ENCODE assay signal across 9 cellular contexts in the genomic region with DNA sequence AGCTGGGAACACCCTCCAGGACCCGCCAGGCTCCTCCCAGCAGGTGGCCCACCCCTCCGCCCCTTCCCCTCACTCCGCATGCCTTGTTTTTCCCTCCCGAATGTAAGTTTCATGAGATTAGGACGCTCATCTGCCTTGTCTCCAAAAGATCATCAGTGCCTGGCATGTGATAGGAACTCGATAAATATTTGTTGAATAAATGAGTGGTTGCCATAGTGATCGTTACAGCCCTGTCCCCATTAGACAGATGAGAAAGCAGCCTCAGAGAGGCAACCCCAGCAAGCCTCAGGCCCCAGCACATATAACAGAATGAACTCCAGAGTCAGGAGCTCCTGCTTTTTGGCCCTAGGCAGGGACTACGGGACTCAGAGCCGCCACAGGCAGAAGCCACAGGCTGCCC. TPM values are rescaled to one million over a fixed set of nuclear protein-coding genes. Genes with fewer than 3 reads are reported as not detected.
DNase-seq lines count a peak whose midpoint lies in the region; ATAC-seq and TF ChIP-seq lines count a peak whose summit lies in the region.
"Had no signal": no experiment of that assay in that cellular context is flagged by ENCODE, and none has a peak within 500 bp of the region (broad histone marks: within the 10 kb centered on the region; RNA-seq: fewer than 3 reads in every experiment).

No MANE protein-coding gene starts in this region.

- peaks cover 0 to 13% (median 9%) of the 10 kb centered on the region in 11 experiments; a peak in 7 of 22 replicates for H3K27me3 ChIP-seq in BLaER1 treated with 17β-estradiol and CSF1 and Interleukin-3, amounts not matched to agents 10 nM and 100 nM
- peaks cover 4% of the 10 kb centered on the region; the same call in 1 of the 2 replicates for H3K27me3 ChIP-seq in HUES64 (ENCODE audit: insufficient read depth, low read length)
- H3K27me3 ChIP-seq in colonic mucosa, result no peaks in the 10 kb centered on the region
- H3K27me3 ChIP-seq in neutrophil, result peaks cover 5% of the 10 kb centered on the region

- intact Hi-C loops in colonic mucosa (cut with DNase I), result no loop called here

- DNase-seq in colonic mucosa (no peak), KG1 (lab: John Stamatoyannopoulos, UW) (no peak), NAMALWA (ENCODE audit: low spot score) (no peak)
- no peak for DNase-seq in activated CD8-positive, alpha-beta memory T cell treated with anti-CD3 and anti-CD28 coated beads, Interleukin-2, amount 50 U/mL, for 48 hours

- peaks cover 0 to 22% (median 6%) of the 10 kb centered on the region in 11 experiments; a peak in 10 of 22 replicates for H3K36me3 ChIP-seq in BLaER1 treated with 17β-estradiol and CSF1 and Interleukin-3, amounts not matched to agents 10 nM and 100 nM
- peaks cover 14% of the 10 kb centered on the region; the same call in 1 of the 2 replicates for H3K36me3 ChIP-seq in HUES64 (ENCODE audit: insufficient read depth, low read length)
- no peaks in the 10 kb centered on the region for H3K36me3 ChIP-seq in colonic mucosa
- peaks cover 26% of the 10 kb centered on the region for H3K36me3 ChIP-seq in neutrophil

- no peak for TF ChIP-seq CTCF in colonic mucosa (IDR thresholded peaks at IDR 0.05)
- no peak for TF ChIP-seq CTCF in neutrophil (IDR thresholded peaks at IDR 0.05)

- H3K9me3 ChIP-seq in BLaER1 treated with 17β-estradiol and CSF1 and Interleukin-3, amounts not matched to agents 10 nM and 100 nM (replicated peaks in 1 of 11), result no peaks in the 10 kb centered on the region
- H3K9me3 ChIP-seq in HUES64 (ENCODE audit: insufficient read depth, low read depth, low read length), result no peaks in the 10 kb centered on the region
- H3K9me3 ChIP-seq in colonic mucosa, result no peaks in the 10 kb centered on the region
- no peaks in the 10 kb centered on the region for H3K9me3 ChIP-seq in neutrophil

- peak overlapping the region in 3 of 10 experiments; percentile 30 to 62 (median 54); a peak in 6 of 20 replicates for H3K4me3 ChIP-seq in BLaER1 treated with 17β-estradiol and CSF1 and Interleukin-3, amounts not matched to agents 10 nM and 100 nM
- no peak overlapping the region for H3K4me3 ChIP-seq in HUES64 (ENCODE audit: low read length)
- no peak overlapping the region for H3K4me3 ChIP-seq in colonic mucosa
- H3K4me3 ChIP-seq in neutrophil (ENCODE audit: low read depth in 1 of 2, low read length in 1 of 2), result peak overlapping the region; percentile 49 to 64

- peak overlapping the region in 10 of 11 experiments; percentile 39 to 75 (median 62); a peak in 19 of 22 replicates for H3K9ac ChIP-seq in BLaER1 treated with 17β-estradiol and CSF1 and Interleukin-3, amounts not matched to agents 10 nM and 100 nM
- H3K9ac ChIP-seq in HUES64 (ENCODE audit: low read depth, low read length) (no peak overlapping the region), colonic mucosa (ENCODE audit: low read depth in 2 of 2, low read length in 2 of 2) (peak overlapping the region; percentile 51 to 60)

- H3K27ac ChIP-seq in BLaER1 treated with 17β-estradiol and CSF1 and Interleukin-3, amounts not matched to agents 10 nM and 100 nM, result peak overlapping the region in 10 of 11 experiments; percentile 57 to 90 (median 79); a peak in 19 of 22 replicates
- H3K27ac ChIP-seq in HUES64 (ENCODE audit: low read depth, low read length) (0 out of 2 replicates have a peak overlapping the region, but pooled peaks have one; percentile 15), colonic mucosa (peak overlapping the region; percentile 72), neutrophil (peak overlapping the region; percentile 95)

- no peak for ATAC-seq in HG02798 (IDR thresholded peaks at IDR 0.05; ENCODE audit: poor library complexity, unreplicated experiment)
- ATAC-seq: SK-N-SH treated with all-trans-retinoic acid at 6 μM for 48 hours had no signal

- H4K20me1 ChIP-seq in BLaER1 treated with 17β-estradiol and CSF1 and Interleukin-3, amounts not matched to agents 10 nM and 100 nM, result peaks cover 0 to 27% (median 9%) of the 10 kb centered on the region in 11 experiments; a peak in 12 of 22 replicates

- peak overlapping the region; percentile 91 to 100 (median 99) for H3K4me2 ChIP-seq in BLaER1 treated with 17β-estradiol and CSF1 and Interleukin-3, amounts not matched to agents 10 nM and 100 nM

- H3K4me1 ChIP-seq in BLaER1 treated with 17β-estradiol and CSF1 and Interleukin-3, amounts not matched to agents 10 nM and 100 nM, result peaks cover 68 to 90% (median 78%) of the 10 kb centered on the region in 10 experiments
- H3K4me1 ChIP-seq in HUES64 (ENCODE audit: insufficient read depth, low read length), result peaks cover 25% of the 10 kb centered on the region
- H3K4me1 ChIP-seq in colonic mucosa, result peaks cover 14% of the 10 kb centered on the region
- peaks cover 47 to 75% of the 10 kb centered on the region in 2 experiments for H3K4me1 ChIP-seq in neutrophil (ENCODE audit: control insufficient read depth in 1 of 2, insufficient read depth in 1 of 2, low read depth in 1 of 2, low read length in 1 of 2)

- WGBS in HUES64, result 71% methylated on average over 9 of the region's 9 CpGs

RNA-seq across cellular contexts. Expression of a gene that starts 5.0 kb away (rescaled TPM):
- polyA plus RNA-seq in HUES64 (2013, experiment 1 of 2), result 2.9 TPM
- 3.7 TPM for polyA plus RNA-seq in HUES64 (2013, experiment 2 of 2)
- total RNA-seq in colonic mucosa, result 1 to 10 TPM; 3.6 to 7.2 TPM

RNA-seq across cellular contexts. Expression of a gene that starts 28.5 kb away (rescaled TPM):
- 0.20 TPM for polyA plus RNA-seq in HUES64 (2013, experiment 1 of 2)
- polyA plus RNA-seq in HUES64 (2013, experiment 2 of 2), result 0.38 TPM
- 1 to 10 TPM; 2.7 to 4.8 TPM for total RNA-seq in colonic mucosa

RNA-seq across cellular contexts. Expression of a gene that starts 41.8 kb away (rescaled TPM):
- polyA plus RNA-seq in HUES64 (2013, experiment 1 of 2), result 35.6 TPM
- 36.1 TPM for polyA plus RNA-seq in HUES64 (2013, experiment 2 of 2)
- total RNA-seq in colonic mucosa, result 10 to 100 TPM; 31.3 to 41.2 TPM

Comparison
In these comparisons a context has a peak if more than half of its experiments do, and no peak if none do; other contexts are left out.
1. H3K27ac ChIP-seq: peak in every context shown above with its lines; median percentile 95 in neutrophil; 79 in BLaER1 treated with 17β-estradiol and CSF1 and Interleukin-3, amounts not matched to agents 10 nM and 100 nM; 72 in colonic mucosa; 15 in HUES64.
2. H3K4me3 ChIP-seq: peak in neutrophil (2 of 2); none in HUES64 (single experiment) and colonic mucosa (single experiment).